12 cellular contexts compared by ENCODE assay signal in the genomic region with DNA sequence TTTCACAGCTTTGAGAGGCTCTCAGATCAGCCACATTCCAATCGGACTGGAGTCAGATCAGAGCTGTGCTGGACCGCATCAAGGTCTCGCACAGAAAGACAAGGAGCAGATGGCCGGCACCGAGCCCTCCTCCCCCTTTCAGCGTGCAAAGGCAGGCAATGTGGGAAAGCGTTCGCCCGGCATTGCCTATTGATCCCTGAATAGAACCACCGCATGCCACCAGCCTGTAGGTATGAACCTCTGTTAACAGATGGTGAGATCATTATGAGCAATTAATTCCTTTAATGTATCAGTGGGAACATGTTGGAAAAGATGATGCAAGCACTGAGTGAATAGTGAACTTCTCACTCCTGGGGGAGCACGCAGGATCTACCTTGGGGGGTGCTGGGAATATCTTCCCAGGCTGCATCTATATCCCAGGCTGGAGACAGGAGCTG.
A peak's percentile ranks its signal among the peaks of the same experiment; 100 is the strongest.
DNase-seq lines count a peak whose midpoint lies in the region; TF ChIP-seq lines count a peak whose summit lies in the region.
"Had no signal": no experiment of that assay in that cellular context is flagged by ENCODE, and none has a peak within 500 bp of the region (broad histone marks: within the 10 kb centered on the region; RNA-seq: fewer than 3 reads in every experiment).

No MANE protein-coding gene starts in this region.

- H3K4me1 ChIP-seq in endodermal cell (ENCODE audit: control insufficient read depth, insufficient read depth, low read length) (peaks cover 3% of the 10 kb centered on the region), HAP-1 (no peaks in the 10 kb centered on the region)
- H3K4me1 ChIP-seq: SJCRH30 had no signal

- no peak for TF ChIP-seq CTCF in endodermal cell (conservative IDR thresholded peaks at IDR 0.05)
- no peak for TF ChIP-seq CTCF in nephron (IDR thresholded peaks at IDR 0.05; ENCODE audit: unreplicated experiment in 3 of 3)

- 75 to 76% methylated on average over 8 to 11 of the region's 11 CpGs for WGBS in endodermal cell (ENCODE audit: insufficient coverage in 1 of 2, insufficient read length in 1 of 2), 2 experiments

- no peaks in the 10 kb centered on the region for H3K27me3 ChIP-seq in endodermal cell (ENCODE audit: control insufficient read depth, insufficient read depth, low read length, poor library complexity, severe bottlenecking)
- H3K27me3 ChIP-seq in HAP-1 (ENCODE audit: low read depth): peaks cover 3% of the 10 kb centered on the region; the same call in 1 of the 2 replicates
- H3K27me3 ChIP-seq: SJCRH30 had no signal

- H3K4me1 Mint-ChIP-seq in endodermal cell: peaks cover 22% of the 10 kb centered on the region
- peaks cover 40% of the 10 kb centered on the region for H3K4me1 Mint-ChIP-seq in nephron
- H3K4me1 Mint-ChIP-seq: activated naive CD8-positive, alpha-beta T cell treated with anti-CD3 and anti-CD28 coated beads, Interleukin-2, amount 10 ng/mL, durations not matched to agents 7 days and 5 days; stimulated activated naive CD8-positive, alpha-beta T cell treated with anti-CD3 and anti-CD28 coated beads, Interleukin-15, amount 100 ng/mL, for 72 hours had no signal

- CTCF ChIA-PET in HEK293T (lab: Yijun Ruan, JAX): no interaction called here

- H3K9me3 Mint-ChIP-seq in endodermal cell (peaks cover 2% of the 10 kb centered on the region), nephron (no peaks in the 10 kb centered on the region)
- H3K9me3 Mint-ChIP-seq: activated naive CD8-positive, alpha-beta T cell treated with anti-CD3 and anti-CD28 coated beads, Interleukin-2, amount 10 ng/mL, durations not matched to agents 7 days and 5 days; stimulated activated naive CD8-positive, alpha-beta T cell treated with anti-CD3 and anti-CD28 coated beads, Interleukin-15, amount 100 ng/mL, for 72 hours had no signal

- no peaks in the 10 kb centered on the region for H3K36me3 ChIP-seq in endodermal cell (ENCODE audit: control insufficient read depth, insufficient read depth, low read length)
- H3K36me3 ChIP-seq in HAP-1 (replicated peaks): no peaks in the 10 kb centered on the region
- H3K36me3 ChIP-seq: SJCRH30 had no signal

- H3K4me3 ChIP-seq in endodermal cell (ENCODE audit: low read length): no peak overlapping the region
- no peak overlapping the region for H3K4me3 ChIP-seq in HAP-1
- H3K4me3 ChIP-seq: SJCRH30 had no signal

- H3K27me3 Mint-ChIP-seq in endodermal cell (ENCODE audit: insufficient read depth): no peaks in the 10 kb centered on the region
- peaks cover 4% of the 10 kb centered on the region for H3K27me3 Mint-ChIP-seq in nephron (ENCODE audit: low read depth)
- H3K27me3 Mint-ChIP-seq: activated naive CD8-positive, alpha-beta T cell treated with anti-CD3 and anti-CD28 coated beads, Interleukin-2, amount 10 ng/mL, durations not matched to agents 7 days and 5 days; stimulated activated naive CD8-positive, alpha-beta T cell treated with anti-CD3 and anti-CD28 coated beads, Interleukin-15, amount 100 ng/mL, for 72 hours had no signal

- DNase-seq in D341Med (ENCODE audit: low spot score): peak; percentile 63
- DNase-seq in NCI-H524 (lab: John Stamatoyannopoulos, UW): peak; percentile 92 to 93
- DNase-seq in endodermal cell: peak; percentile 64
- DNase-seq in NCI-H345 treated with DMSO at 0.1 percent for 48 hours (lab: John Stamatoyannopoulos, UW; ENCODE audit: unreplicated experiment): no peak
- DNase-seq in HAP-1 (ENCODE audit: low spot score in 2 of 2): no peak
- no peak for DNase-seq in HEK293T (ENCODE audit: extremely low spot score)
- no peak for DNase-seq in erythroblast (lab: John Stamatoyannopoulos, UW)
- DNase-seq: activated naive CD8-positive, alpha-beta T cell treated with anti-CD3 and anti-CD28 coated beads, Interleukin-2, amount 10 ng/mL, durations not matched to agents 7 days and 5 days; SJCRH30; stimulated activated naive CD8-positive, alpha-beta T cell treated with anti-CD3 and anti-CD28 coated beads, Interleukin-15, amount 100 ng/mL, for 72 hours had no signal

- H3K27ac Mint-ChIP-seq in endodermal cell: no peak overlapping the region
- H3K27ac Mint-ChIP-seq in nephron: peak overlapping the region; percentile 33 to 78 (median 39)
- H3K27ac Mint-ChIP-seq: activated naive CD8-positive, alpha-beta T cell treated with anti-CD3 and anti-CD28 coated beads, Interleukin-2, amount 10 ng/mL, durations not matched to agents 7 days and 5 days; stimulated activated naive CD8-positive, alpha-beta T cell treated with anti-CD3 and anti-CD28 coated beads, Interleukin-15, amount 100 ng/mL, for 72 hours had no signal

- H3K36me3 Mint-ChIP-seq in endodermal cell (ENCODE audit: low read depth): no peaks in the 10 kb centered on the region
- no peaks in the 10 kb centered on the region for H3K36me3 Mint-ChIP-seq in nephron (ENCODE audit: low read depth)
- H3K36me3 Mint-ChIP-seq: activated naive CD8-positive, alpha-beta T cell treated with anti-CD3 and anti-CD28 coated beads, Interleukin-2, amount 10 ng/mL, durations not matched to agents 7 days and 5 days had no signal

- POLR2A ChIA-PET in HEK293T (lab: Yijun Ruan, JAX): no interaction called here

- no peak for TF ChIP-seq POLR2A in erythroblast (IDR thresholded peaks at IDR 0.05; ENCODE audit: low read length)

- in situ Hi-C loops in HAP-1 (cut with MboI; ENCODE audit: low sequenced_read_pairs): no loop called here

- no peak overlapping the region for H3K9ac ChIP-seq in endodermal cell (ENCODE audit: extremely low read depth, low read length, poor library complexity, severe bottlenecking)

- H3K27ac ChIP-seq in endodermal cell (ENCODE audit: low read depth, low read length): peak overlapping the region; percentile 88
- H3K27ac ChIP-seq: C4-2B, SJCRH30 had no signal

- H3K9me3 ChIP-seq in endodermal cell (ENCODE audit: control insufficient read depth, low read length): no peaks in the 10 kb centered on the region
- no peaks in the 10 kb centered on the region for H3K9me3 ChIP-seq in HAP-1
- H3K9me3 ChIP-seq: SJCRH30 had no signal

- H3K4me3 Mint-ChIP-seq in endodermal cell (no peak overlapping the region), nephron (peak overlapping the region; percentile 18 to 48 (median 29))
- H3K4me3 Mint-ChIP-seq: activated naive CD8-positive, alpha-beta T cell treated with anti-CD3 and anti-CD28 coated beads, Interleukin-2, amount 10 ng/mL, durations not matched to agents 7 days and 5 days; stimulated activated naive CD8-positive, alpha-beta T cell treated with anti-CD3 and anti-CD28 coated beads, Interleukin-15, amount 100 ng/mL, for 72 hours had no signal

TF ChIP-seq in HEK293T, 16 proteins besides CTCF, POLR2A, EP300 and RAD21:
- TF ChIP-seq HDGF (IDR thresholded peaks at IDR 0.05; ENCODE audit: borderline replicate concordance): no peak
- TF ChIP-seq, protein P1, sequence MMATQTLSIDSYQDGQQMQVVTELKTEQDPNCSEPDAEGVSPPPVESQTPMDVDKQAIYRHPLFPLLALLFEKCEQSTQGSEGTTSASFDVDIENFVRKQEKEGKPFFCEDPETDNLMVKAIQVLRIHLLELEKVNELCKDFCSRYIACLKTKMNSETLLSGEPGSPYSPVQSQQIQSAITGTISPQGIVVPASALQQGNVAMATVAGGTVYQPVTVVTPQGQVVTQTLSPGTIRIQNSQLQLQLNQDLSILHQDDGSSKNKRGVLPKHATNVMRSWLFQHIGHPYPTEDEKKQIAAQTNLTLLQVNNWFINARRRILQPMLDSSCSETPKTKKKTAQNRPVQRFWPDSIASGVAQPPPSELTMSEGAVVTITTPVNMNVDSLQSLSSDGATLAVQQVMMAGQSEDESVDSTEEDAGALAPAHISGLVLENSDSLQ (IDR thresholded peaks at IDR 0.05): no peak
- TF ChIP-seq CTBP1 (IDR thresholded peaks at IDR 0.05; ENCODE audit: borderline replicate concordance): no peak
- no peak for TF ChIP-seq SP1 (IDR thresholded peaks at IDR 0.05)
- no peak for TF ChIP-seq ZNF384 (IDR thresholded peaks at IDR 0.05)
- no peak for TF ChIP-seq FOXA1 (IDR thresholded peaks at IDR 0.05)
- no peak for TF ChIP-seq TARDBP (IDR thresholded peaks at IDR 0.05)
- no peak for TF ChIP-seq ARNT (IDR thresholded peaks at IDR 0.05)
- no peak for TF ChIP-seq FOXM1 (IDR thresholded peaks at IDR 0.05; ENCODE audit: borderline replicate concordance)
- TF ChIP-seq SUZ12 (IDR thresholded peaks at IDR 0.05): no peak
- no peak for TF ChIP-seq L3MBTL2 (conservative IDR thresholded peaks at IDR 0.05)
- TF ChIP-seq FOXK2 (IDR thresholded peaks at IDR 0.05): no peak
- no peak for TF ChIP-seq NFRKB (IDR thresholded peaks at IDR 0.05)
- no peak for TF ChIP-seq BHLHE40 (IDR thresholded peaks at IDR 0.05; ENCODE audit: borderline replicate concordance)

Comparison
In these comparisons a context has a peak if more than half of its experiments do, and no peak if none do; other contexts are left out.
1. DNase-seq: peak in D341Med (single experiment), NCI-H524 (2 of 2) and endodermal cell (single experiment); none in NCI-H345 treated with DMSO at 0.1 percent for 48 hours (single experiment), HAP-1 (0 of 2), HEK293T (single experiment) and erythroblast (0 of 2).